In genomic region chr10:74227697-74228424, GRCh38 we compare ENCODE assay signal across 9 cellular contexts.
DNase-seq lines count a peak whose midpoint lies in the region; ATAC-seq, FAIRE-seq and TF ChIP-seq lines count a peak whose summit lies in the region.
"Had no signal": no experiment of that assay in that cellular context is flagged by ENCODE, and none has a peak within 500 bp of the region (broad histone marks: within the 10 kb centered on the region; RNA-seq: fewer than 3 reads in every experiment).

No MANE protein-coding gene starts in this region.

- H3K27me3 ChIP-seq in kidney epithelial cell (ENCODE audit: control insufficient read depth, insufficient read depth, low read length) (no peaks in the 10 kb centered on the region), body of pancreas (no peaks in the 10 kb centered on the region)
- H3K27me3 ChIP-seq: heart right ventricle had no signal

- POLR2A ChIA-PET in activated naive CD8-positive, alpha-beta T cell treated with anti-CD3 and anti-CD28 coated beads, Interleukin-2, amount 10 ng/mL, durations not matched to agents 7 days and 5 days (lab: Charles Lee), result interaction anchor here (1.1 kb wide), 1 partner anchor 51 kb away, joined by 4 read pairs; no protein-coding TSS in a partner anchor

- no peak for TF ChIP-seq POLR2A in body of pancreas (IDR thresholded peaks at IDR 0.05)

- peaks cover 19% of the 10 kb centered on the region for H3K4me1 Mint-ChIP-seq in activated naive CD8-positive, alpha-beta T cell treated with anti-CD3 and anti-CD28 coated beads, Interleukin-2, amount 10 ng/mL, durations not matched to agents 7 days and 5 days
- H3K4me1 Mint-ChIP-seq in glutamatergic neuron (ENCODE audit: low read depth, unreplicated experiment), result no peaks in the 10 kb centered on the region

- FAIRE-seq in HTR-8/SVneo (lab: Jason Lieb, UNC), result no peak

- peaks cover 5% of the 10 kb centered on the region for H3K4me1 ChIP-seq in body of pancreas

- H3K4me3 Mint-ChIP-seq in activated naive CD8-positive, alpha-beta T cell treated with anti-CD3 and anti-CD28 coated beads, Interleukin-2, amount 10 ng/mL, durations not matched to agents 7 days and 5 days, result peak overlapping the region; percentile 63
- no peak overlapping the region for H3K4me3 Mint-ChIP-seq in glutamatergic neuron (ENCODE audit: unreplicated experiment)

- H3K27ac ChIP-seq in body of pancreas, result peak overlapping the region in 1 of 4 donors; percentile 55

- H3K4me3 ChIP-seq in AG10803 (ENCODE audit: low read length), result no peak overlapping the region
- H3K4me3 ChIP-seq in kidney epithelial cell (ENCODE audit: low read depth, low read length), result no peak overlapping the region
- no peak overlapping the region for H3K4me3 ChIP-seq in body of pancreas
- H3K4me3 ChIP-seq: heart right ventricle had no signal

- ATAC-seq in activated naive CD8-positive, alpha-beta T cell treated with anti-CD3 and anti-CD28 coated beads, Interleukin-2, amount 10 ng/mL, durations not matched to agents 7 days and 5 days (ENCODE audit: low read depth), result peak; percentile 65
- ATAC-seq in body of pancreas (no peak), GM19328 (IDR thresholded peaks at IDR 0.05; ENCODE audit: unreplicated experiment) (no peak)
- ATAC-seq: heart right ventricle had no signal

- no peaks in the 10 kb centered on the region for H3K27me3 Mint-ChIP-seq in activated naive CD8-positive, alpha-beta T cell treated with anti-CD3 and anti-CD28 coated beads, Interleukin-2, amount 10 ng/mL, durations not matched to agents 7 days and 5 days
- H3K27me3 Mint-ChIP-seq in glutamatergic neuron (ENCODE audit: unreplicated experiment), result no peaks in the 10 kb centered on the region

- no peaks in the 10 kb centered on the region for H3K9me3 ChIP-seq in body of pancreas
- H3K9me3 ChIP-seq: heart right ventricle had no signal

- WGBS in body of pancreas, 2 donors, result 65 to 79% methylated on average over 3 of the region's 3 CpGs

- H3K36me3 Mint-ChIP-seq in activated naive CD8-positive, alpha-beta T cell treated with anti-CD3 and anti-CD28 coated beads, Interleukin-2, amount 10 ng/mL, durations not matched to agents 7 days and 5 days, result no peaks in the 10 kb centered on the region
- no peaks in the 10 kb centered on the region for H3K36me3 Mint-ChIP-seq in glutamatergic neuron (ENCODE audit: unreplicated experiment)

- peak overlapping the region; percentile 80 for H3K27ac Mint-ChIP-seq in activated naive CD8-positive, alpha-beta T cell treated with anti-CD3 and anti-CD28 coated beads, Interleukin-2, amount 10 ng/mL, durations not matched to agents 7 days and 5 days
- H3K27ac Mint-ChIP-seq in glutamatergic neuron (ENCODE audit: unreplicated experiment), result no peak overlapping the region

- intact Hi-C loops in body of pancreas (cut with DNase I), result no loop called here

- DNase-seq in AG10803 (ENCODE audit: low read depth) (peak; percentile 55), HTR-8/SVneo (ENCODE audit: insufficient read length, low spot score) (peak; percentile 42), kidney epithelial cell (ENCODE audit: low read depth) (peak; percentile 25), body of pancreas (no peak), glutamatergic neuron (no peak)
- no peak for DNase-seq in activated naive CD8-positive, alpha-beta T cell treated with anti-CD3 and anti-CD28 coated beads, Interleukin-2, amount 10 ng/mL, durations not matched to agents 7 days and 5 days
- DNase-seq in effector CD4-positive, alpha-beta T cell, result no peak
- DNase-seq: heart right ventricle had no signal

- H3K9me3 Mint-ChIP-seq in activated naive CD8-positive, alpha-beta T cell treated with anti-CD3 and anti-CD28 coated beads, Interleukin-2, amount 10 ng/mL, durations not matched to agents 7 days and 5 days, result no peaks in the 10 kb centered on the region
- H3K9me3 Mint-ChIP-seq in glutamatergic neuron (ENCODE audit: unreplicated experiment), result no peaks in the 10 kb centered on the region

- H3K36me3 ChIP-seq in kidney epithelial cell (ENCODE audit: control insufficient read depth, insufficient read depth, low read length) (no peaks in the 10 kb centered on the region), body of pancreas (replicated peaks in 1 of 2; ENCODE audit: insufficient read depth in 1 of 2, low read depth in 2 of 2) (no peaks in the 10 kb centered on the region)

- no peak for TF ChIP-seq CTCF in AG10803 (conservative IDR thresholded peaks at IDR 0.05; ENCODE audit: low read length)
- no peak for TF ChIP-seq CTCF in kidney epithelial cell (IDR thresholded peaks at IDR 0.05; ENCODE audit: insufficient read depth, low read length, poor library complexity, severe bottlenecking)
- TF ChIP-seq CTCF in body of pancreas (IDR thresholded peaks at IDR 0.05), result no peak
- no peak for TF ChIP-seq CTCF in glutamatergic neuron (IDR thresholded peaks at IDR 0.05; ENCODE audit: partially characterized antibody, unreplicated experiment)

Comparison
In these comparisons a context has a peak if more than half of its experiments do, and no peak if none do; other contexts are left out.
1. DNase-seq: peak in AG10803 (single experiment), HTR-8/SVneo (single experiment) and kidney epithelial cell (single experiment); none in activated naive CD8-positive, alpha-beta T cell treated with anti-CD3 and anti-CD28 coated beads, Interleukin-2, amount 10 ng/mL, durations not matched to agents 7 days and 5 days (single experiment), effector CD4-positive, alpha-beta T cell (single experiment), body of pancreas (0 of 4) and glutamatergic neuron (single experiment).